In genomic region chr10:31706921-31707571, GRCh38 we compare ENCODE assay signal across 8 cellular contexts.
DNase-seq lines count a peak whose midpoint lies in the region; ATAC-seq, FAIRE-seq and TF ChIP-seq lines count a peak whose summit lies in the region.

No MANE protein-coding gene starts in this region.

- H3K36me3 ChIP-seq in GM12878 (ENCODE audit: control insufficient read depth in 2 of 2, insufficient read depth in 2 of 2, low read length in 1 of 2) = no peaks in the 10 kb centered on the region; a peak in 1 of 4 replicates
- no peaks in the 10 kb centered on the region for H3K36me3 ChIP-seq in SJCRH30

- no peak for TF ChIP-seq EP300 in GM12878 (IDR thresholded peaks at IDR 0.05; ENCODE audit: borderline replicate concordance in 1 of 2, control insufficient read depth in 1 of 2, low read depth in 2 of 2, low read length in 2 of 2)

- H3K79me2 ChIP-seq in GM12878 (ENCODE audit: control insufficient read depth, insufficient read depth, low read length) = peaks cover 2% of the 10 kb centered on the region

- CTCF ChIA-PET in GM12878 (lab: Yijun Ruan, JAX) = no interaction called here

- H3K9ac ChIP-seq in GM12878 (ENCODE audit: control insufficient read depth, insufficient read depth, low read length) = peak overlapping the region; percentile 61

- H3K4me3 ChIP-seq in GM12878 = peak overlapping the region; percentile 52
- peak overlapping the region; percentile 4 for H3K4me3 ChIP-seq in mononuclear cell (ENCODE audit: low read length)
- H3K4me3 ChIP-seq in SJCRH30 = no peak overlapping the region

- 13% methylated on average over 11 of the region's 11 CpGs for WGBS in GM12878 (ENCODE audit: insufficient coverage, insufficient replicate concordance, low lambda C conversion rate, missing lambda C conversion rate)

- peaks cover 20% of the 10 kb centered on the region; the same call in 2 of the 3 replicates for H3K9me3 ChIP-seq in GM12878 (replicated peaks; ENCODE audit: control insufficient read depth, insufficient read depth, low read length)
- H3K9me3 ChIP-seq in mononuclear cell (ENCODE audit: low read depth, low read length) = peaks cover 9% of the 10 kb centered on the region
- peaks cover 28% of the 10 kb centered on the region for H3K9me3 ChIP-seq in SJCRH30 (replicated peaks)

- RAD21 ChIA-PET in GM12878 (lab: Charles Lee; ENCODE audit: unreplicated experiment) = interaction anchor here (0.7 to 1.3 kb wide), 3 partner anchors 62 to 955 kb away, joined by 3 to 4 read pairs (median 4); no protein-coding TSS in a partner anchor

- no peak for TF ChIP-seq POLR2A in GM12878 (IDR thresholded peaks at IDR 0.05; ENCODE audit: low read depth, low read length)

- intact Hi-C loops in Right ventricle myocardium inferior (cut with DNase I) = loop anchor here (5.0 kb wide), 2 partner anchors 50 to 125 kb away; no protein-coding TSS in a partner anchor
- intact Hi-C loops in cardiac septum (cut with DNase I) = loop anchor here (5.0 to 10.0 kb wide), 4 partner anchors 50 to 672 kb away; partner anchors contain the start of gene ZNF438
- intact Hi-C loops in GM12878 (cut with micrococcal nuclease; ENCODE audit: unreplicated experiment) = loop anchor here (2.0 to 10.0 kb wide), 3 partner anchors 110 to 972 kb away; no protein-coding TSS in a partner anchor

- peak overlapping the region; percentile 95 for H3K4me2 ChIP-seq in GM12878 (ENCODE audit: control insufficient read depth, insufficient read depth)

- SMC1A ChIA-PET in GM12878 (lab: Charles Lee; ENCODE audit: uncharacterized antibody, unreplicated experiment) = interaction anchor here (0.6 to 1.6 kb wide), 5 partner anchors 22 to 987 kb away, joined by 3 to 4 read pairs (median 3); no protein-coding TSS in a partner anchor

- no peak for TF ChIP-seq CTCF in GM12878 (IDR thresholded peaks at IDR 0.05 in 2 of 3, conservative IDR thresholded peaks at IDR 0.05 in 1 of 3; ENCODE audit: control insufficient read depth in 2 of 3, extremely low read depth in 1 of 3, insufficient read depth in 1 of 3, low read depth in 3 of 3, low read length in 3 of 3)

- FAIRE-seq in GM12878 (lab: Jason Lieb, UNC) = no peak

- DNase-seq in Right ventricle myocardium inferior (ENCODE audit: missing footprints) (peak; percentile 79), cardiac septum (ENCODE audit: low spot score) (no peak), GM12878 (ENCODE audit: low read depth, low spot score) (no peak), SJCRH30 (no peak), cerebellar nuclear complex (lab: John Stamatoyannopoulos, UW) (no peak), NCI-H146 treated with DMSO at 0.1 percent for 48 hours (lab: John Stamatoyannopoulos, UW; ENCODE audit: unreplicated experiment) (no peak)

- ATAC-seq in Right ventricle myocardium inferior (peak; percentile 86), HG03469 (IDR thresholded peaks at IDR 0.05; ENCODE audit: unreplicated experiment) (peak; percentile 25), GM12878 (peak; percentile 47)

- H3K4me1 ChIP-seq in GM12878 (ENCODE audit: control insufficient read depth, insufficient read depth, low read length) = peaks cover 31% of the 10 kb centered on the region
- H3K4me1 ChIP-seq in mononuclear cell (ENCODE audit: insufficient read depth, low read length) = peaks cover 50% of the 10 kb centered on the region
- H3K4me1 ChIP-seq in SJCRH30 = peaks cover 9% of the 10 kb centered on the region

- H4K20me1 ChIP-seq in GM12878 (ENCODE audit: control insufficient read depth, insufficient read depth) = no peaks in the 10 kb centered on the region

- POLR2A ChIA-PET in GM12878 (lab: Charles Lee) = interaction anchor here (0.6 to 1.1 kb wide), 3 partner anchors 53 to 912 kb away, joined by 3 read pairs; no protein-coding TSS in a partner anchor

- TF ChIP-seq RAD21 in GM12878 (IDR thresholded peaks at IDR 0.05; ENCODE audit: insufficient read depth, low read depth, low read length) = no peak

- peak overlapping the region; percentile 84 for H2AFZ ChIP-seq in GM12878 (ENCODE audit: control insufficient read depth, low read depth, low read length)

- H3K27me3 ChIP-seq in GM12878 (replicated peaks in 1 of 2; ENCODE audit: control insufficient read depth in 2 of 2, insufficient read depth in 2 of 2, low read length in 1 of 2) = no peaks in the 10 kb centered on the region
- H3K27me3 ChIP-seq in mononuclear cell (ENCODE audit: insufficient read depth, low read length) = no peaks in the 10 kb centered on the region
- H3K27me3 ChIP-seq in SJCRH30 = no peaks in the 10 kb centered on the region

- peak overlapping the region; percentile 92 for H3K27ac ChIP-seq in GM12878 (ENCODE audit: control insufficient read depth, insufficient read depth)
- no peak overlapping the region for H3K27ac ChIP-seq in SJCRH30

- in situ Hi-C loops in GM12878 (cut with MboI) = no loop called here

- BruUV-seq in GM12878 (replicated peaks; lab: Mats Ljungman, UMichigan) = TSS peak; percentile 94

TF ChIP-seq in GM12878, 131 proteins besides CTCF, POLR2A, EP300 and RAD21 (continues in another document):
- TF ChIP-seq CHD4 (IDR thresholded peaks at IDR 0.05) (no peak), BRCA1 (IDR thresholded peaks at IDR 0.05; ENCODE audit: low read depth, low read length) (no peak), ZBTB40 (IDR thresholded peaks at IDR 0.05; ENCODE audit: borderline replicate concordance) (peak; percentile 37; the same call in 1 of the 2 replicates), RELA (IDR thresholded peaks at IDR 0.05; ENCODE audit: borderline replicate concordance, partially characterized antibody) (no peak), CREB1 (IDR thresholded peaks at IDR 0.05; ENCODE audit: low read depth) (0 out of 2 replicates have a peak, but pooled peaks have one; percentile 23), CUX1 (IDR thresholded peaks at IDR 0.05; ENCODE audit: insufficient replicate concordance, low read depth, low read length) (no peak), SPI1 (IDR thresholded peaks at IDR 0.05; ENCODE audit: borderline replicate concordance, insufficient read depth, low read depth, low read length) (no peak)

Comparison
In these comparisons a context has a peak if more than half of its experiments do, and no peak if none do; other contexts are left out.
1. ATAC-seq: peak in every context shown above with its lines; median percentile 86 in Right ventricle myocardium inferior; 47 in GM12878; 25 in HG03469.